In genomic region chr12:120263725-120264040, GRCh38 we compare ENCODE assay signal across 2 cellular contexts.
TF ChIP-seq lines count a peak whose summit lies in the region.

No MANE protein-coding gene starts in this region.

TF ChIP-seq in endothelial cell of umbilical vein, 7 proteins besides CTCF, POLR2A, EP300 and RAD21:
- TF ChIP-seq POLR2AphosphoS5 (IDR thresholded peaks at IDR 0.05; ENCODE audit: insufficient read depth, low read depth, low read length) (no peak), FOS (IDR thresholded peaks at IDR 0.05; ENCODE audit: borderline replicate concordance, insufficient read depth, low read length) (no peak), JUN (IDR thresholded peaks at IDR 0.05; ENCODE audit: borderline replicate concordance, insufficient read depth, insufficient read length, low read depth) (no peak), EZH2 (IDR thresholded peaks at IDR 0.05; ENCODE audit: borderline replicate concordance, low read depth, low read length, severe bottlenecking) (no peak), GATA2 (IDR thresholded peaks at IDR 0.05; ENCODE audit: insufficient read depth, insufficient read length, low read depth, low read length) (no peak), MYC (IDR thresholded peaks at IDR 0.05; ENCODE audit: low read depth, low read length) (no peak)
- TF ChIP-seq, protein P1, sequence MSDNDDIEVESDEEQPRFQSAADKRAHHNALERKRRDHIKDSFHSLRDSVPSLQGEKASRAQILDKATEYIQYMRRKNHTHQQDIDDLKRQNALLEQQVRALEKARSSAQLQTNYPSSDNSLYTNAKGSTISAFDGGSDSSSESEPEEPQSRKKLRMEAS (IDR thresholded peaks at IDR 0.05; ENCODE audit: insufficient read depth, insufficient read length) = no peak

TF ChIP-seq in neural cell, 6 proteins besides CTCF, POLR2A, EP300 and RAD21:
- no peak for TF ChIP-seq MXI1 (conservative IDR thresholded peaks at IDR 0.05; ENCODE audit: poor library complexity, severe bottlenecking)
- TF ChIP-seq EZH2 (IDR thresholded peaks at IDR 0.05; ENCODE audit: borderline replicate concordance, insufficient read depth, low read length, poor library complexity, severe bottlenecking) = no peak
- no peak for TF ChIP-seq POLR2AphosphoS5 (IDR thresholded peaks at IDR 0.05)
- no peak for TF ChIP-seq REST (IDR thresholded peaks at IDR 0.05; ENCODE audit: borderline replicate concordance)
- no peak for TF ChIP-seq TAF1 (IDR thresholded peaks at IDR 0.05; ENCODE audit: low read depth)
- no peak for TF ChIP-seq SMC3 (conservative IDR thresholded peaks at IDR 0.05; ENCODE audit: poor library complexity)
